1 cellular context compared by ENCODE assay signal in genomic region chr15:64344651-64345262, GRCh38.
TF ChIP-seq lines count a peak whose summit lies in the region.

No MANE protein-coding gene starts in this region.

TF ChIP-seq in HepG2, 621 proteins besides CTCF, POLR2A, EP300 and RAD21:
- no peak for TF ChIP-seq BCL3 (CRISPR knock-in tag; IDR thresholded peaks at IDR 0.05)
- TF ChIP-seq ATF4 (CRISPR knock-in tag; IDR thresholded peaks at IDR 0.05) = 0 out of 4 replicates have a peak, but pooled peaks of 1 of the 2 experiments have one; percentile 43
- no peak for TF ChIP-seq MLXIP (CRISPR knock-in tag; IDR thresholded peaks at IDR 0.05; ENCODE audit: borderline replicate concordance)
- no peak for TF ChIP-seq PRDM15 (CRISPR knock-in tag; IDR thresholded peaks at IDR 0.05)
- TF ChIP-seq ATF7 (IDR thresholded peaks at IDR 0.05) = peak; percentile 12; the same call in 1 of the 2 replicates
- no peak for TF ChIP-seq ATF7 (CRISPR knock-in tag; IDR thresholded peaks at IDR 0.05)
- TF ChIP-seq HBP1 (CRISPR knock-in tag; IDR thresholded peaks at IDR 0.05; ENCODE audit: low read depth) = no peak
- TF ChIP-seq ZNF101 (CRISPR knock-in tag; IDR thresholded peaks at IDR 0.05; ENCODE audit: borderline replicate concordance, low read depth) = no peak
